15 cellular contexts compared by ENCODE assay signal in genomic region chr17:76444518-76445311, GRCh38. TPM values are rescaled to one million over a fixed set of nuclear protein-coding genes. Genes with fewer than 3 reads are reported as not detected.
A peak's percentile ranks its signal among the peaks of the same experiment; 100 is the strongest.
DNase-seq lines count a peak whose midpoint lies in the region; ATAC-seq and TF ChIP-seq lines count a peak whose summit lies in the region.
"Had no signal": no experiment of that assay in that cellular context is flagged by ENCODE, and none has a peak within 500 bp of the region (broad histone marks: within the 10 kb centered on the region; RNA-seq: fewer than 3 reads in every experiment).

No MANE protein-coding gene starts in this region.

- H3K9me3 ChIP-seq in Caco-2 (no peaks in the 10 kb centered on the region), HEK293 (ENCODE audit: control insufficient read depth, insufficient read depth, low read depth, low read length) (no peaks in the 10 kb centered on the region)
- H3K9me3 ChIP-seq: ascending aorta, lower lobe of right lung had no signal

- no peak for ATAC-seq in HG03342 (IDR thresholded peaks at IDR 0.05; ENCODE audit: unreplicated experiment)
- ATAC-seq: lower lobe of right lung had no signal

- no TSS peak for BruUV-seq in Caco-2 (replicated peaks; lab: Mats Ljungman, UMichigan)

- POLR2A ChIA-PET in Caco-2 (lab: Charles Lee) (interaction anchor here (0.6 kb wide), 1 partner anchor 13 kb away, joined by 3 read pairs; no protein-coding TSS in a partner anchor), HEK293 (lab: Yijun Ruan, JAX) (interaction anchor here (0.6 kb wide), 1 partner anchor 134 kb away, joined by 3 read pairs; no protein-coding TSS in a partner anchor)

- H3K4me3 Mint-ChIP-seq in Caco-2 (ENCODE audit: unreplicated experiment) = no peak overlapping the region
- peak overlapping the region; percentile 26 for H3K4me3 Mint-ChIP-seq in activated naive CD8-positive, alpha-beta T cell treated with anti-CD3 and anti-CD28 coated beads for 36 hours

- H3K4me1 Mint-ChIP-seq in Caco-2 (ENCODE audit: low read depth, unreplicated experiment) = peaks cover 40% of the 10 kb centered on the region
- peaks cover 73% of the 10 kb centered on the region for H3K4me1 Mint-ChIP-seq in activated naive CD8-positive, alpha-beta T cell treated with anti-CD3 and anti-CD28 coated beads for 36 hours

- DNase-seq in Caco-2 (no peak), left kidney (ENCODE audit: low read depth, low spot score) (peak; percentile 4), NOMO-1 treated with DMSO at 0.1 percent for 48 hours (lab: John Stamatoyannopoulos, UW; ENCODE audit: unreplicated experiment) (no peak), NCI-H1092 (lab: John Stamatoyannopoulos, UW) (no peak), H4 (ENCODE audit: low spot score) (no peak)
- DNase-seq in activated naive CD8-positive, alpha-beta T cell treated with anti-CD3 and anti-CD28 coated beads for 36 hours = no peak
- DNase-seq: lower lobe of right lung; NCI-H1436; SHP77; stimulated activated naive CD4-positive, alpha-beta T cell had no signal

- no peak overlapping the region for H3K4me3 ChIP-seq in Caco-2 (ENCODE audit: low read depth, low read length)
- H3K4me3 ChIP-seq in HEK293 (ENCODE audit: low read depth, low read length) = no peak overlapping the region
- H3K4me3 ChIP-seq: ascending aorta, lower lobe of right lung, skin epidermis had no signal

- H3K4me1 ChIP-seq in Caco-2 = peaks cover 32% of the 10 kb centered on the region
- peaks cover 42% of the 10 kb centered on the region for H3K4me1 ChIP-seq in HEK293 (ENCODE audit: control insufficient read depth, insufficient read depth, low read length)

- H3K9me3 Mint-ChIP-seq in Caco-2 (ENCODE audit: unreplicated experiment) = no peaks in the 10 kb centered on the region
- H3K9me3 Mint-ChIP-seq in activated naive CD8-positive, alpha-beta T cell treated with anti-CD3 and anti-CD28 coated beads for 36 hours = no peaks in the 10 kb centered on the region

- intact Hi-C loops in Caco-2 (cut with micrococcal nuclease; ENCODE audit: unreplicated experiment) = loop anchor here (5.0 kb wide), 1 partner anchor 117 kb away; no protein-coding TSS in a partner anchor

- peak overlapping the region; percentile 32 for H3K27ac Mint-ChIP-seq in Caco-2 (ENCODE audit: unreplicated experiment)
- no peak overlapping the region for H3K27ac Mint-ChIP-seq in activated naive CD8-positive, alpha-beta T cell treated with anti-CD3 and anti-CD28 coated beads for 36 hours

- CTCF ChIA-PET in Caco-2 (lab: Charles Lee) (interaction anchor here (0.7 kb wide), 2 partner anchors 9 to 33 kb away, joined by 3 read pairs; no protein-coding TSS in a partner anchor), HEK293 (lab: Yijun Ruan, JAX) (interaction anchor here (0.6 to 3.1 kb wide), 9 partner anchors 8 to 312 kb away, joined by 3 to 12 read pairs (median 3); no protein-coding TSS in a partner anchor)

- H3K36me3 Mint-ChIP-seq in Caco-2 (ENCODE audit: insufficient read depth, unreplicated experiment) = peaks cover 7% of the 10 kb centered on the region
- peaks cover 13% of the 10 kb centered on the region for H3K36me3 Mint-ChIP-seq in activated naive CD8-positive, alpha-beta T cell treated with anti-CD3 and anti-CD28 coated beads for 36 hours

- H3K36me3 ChIP-seq in Caco-2 (ENCODE audit: control insufficient read depth, insufficient read depth, low read length) (no peaks in the 10 kb centered on the region; the same call in 1 of the 2 replicates), HEK293 (ENCODE audit: control insufficient read depth in 2 of 2, insufficient read depth in 1 of 2, low read length in 2 of 2) (no peaks in the 10 kb centered on the region)
- H3K36me3 ChIP-seq: ascending aorta, lower lobe of right lung had no signal

- no peaks in the 10 kb centered on the region for H3K27me3 Mint-ChIP-seq in Caco-2 (ENCODE audit: insufficient read depth, unreplicated experiment)
- H3K27me3 Mint-ChIP-seq in activated naive CD8-positive, alpha-beta T cell treated with anti-CD3 and anti-CD28 coated beads for 36 hours = no peaks in the 10 kb centered on the region

- TF ChIP-seq CTCF in Caco-2 (IDR thresholded peaks at IDR 0.05; ENCODE audit: insufficient read depth in 1 of 2, low read depth in 1 of 2, low read length in 1 of 2, severe bottlenecking in 1 of 2, unreplicated experiment in 1 of 2) (no peak), HEK293 (tag by site-specific recombination; IDR thresholded peaks at IDR 0.05) (no peak)

- H3K27ac ChIP-seq in HEK293 (ENCODE audit: extremely low read depth, low read depth, low read length) = no peak overlapping the region
- H3K27ac ChIP-seq: ascending aorta, lower lobe of right lung, skin epidermis had no signal

- no peaks in the 10 kb centered on the region for H3K27me3 ChIP-seq in Caco-2 (replicated peaks; ENCODE audit: control insufficient read depth, insufficient read depth, low read length)
- H3K27me3 ChIP-seq: ascending aorta had no signal

TF ChIP-seq in HEK293, 187 proteins besides CTCF, POLR2A, EP300 and RAD21 (continues in another document):
- TF ChIP-seq YY1 (tag by site-specific recombination; IDR thresholded peaks at IDR 0.05) (no peak), ZNF549 (tag by site-specific recombination; IDR thresholded peaks at IDR 0.05) (no peak), ZNF174 (tag by site-specific recombination; IDR thresholded peaks at IDR 0.05) (no peak), WT1 (tag by site-specific recombination; IDR thresholded peaks at IDR 0.05) (no peak), ZNF175 (tag by site-specific recombination; IDR thresholded peaks at IDR 0.05) (no peak), ZXDB (tag by site-specific recombination; IDR thresholded peaks at IDR 0.05) (no peak), ZNF426 (tag by site-specific recombination; IDR thresholded peaks at IDR 0.05) (no peak), ZNF571 (tag by site-specific recombination; IDR thresholded peaks at IDR 0.05) (no peak), MZF1 (tag by site-specific recombination; IDR thresholded peaks at IDR 0.05; ENCODE audit: borderline replicate concordance) (no peak), ZNF600 (tag by site-specific recombination; IDR thresholded peaks at IDR 0.05) (no peak), ZNF248 (tag by site-specific recombination; IDR thresholded peaks at IDR 0.05) (no peak), ZNF843 (tag by site-specific recombination; IDR thresholded peaks at IDR 0.05) (no peak), ZNF585B (tag by site-specific recombination; IDR thresholded peaks at IDR 0.05) (no peak), ATF2 (tag by site-specific recombination; IDR thresholded peaks at IDR 0.05; ENCODE audit: low read depth) (peak; percentile 94), KLF9 (tag by site-specific recombination; IDR thresholded peaks at IDR 0.05; ENCODE audit: low read depth) (0 out of 2 replicates have a peak, but pooled peaks have one; percentile 6), ZNF362 (tag by site-specific recombination; IDR thresholded peaks at IDR 0.05) (0 out of 2 replicates have a peak, but pooled peaks have one; percentile 50), ZNF138 (tag by site-specific recombination; IDR thresholded peaks at IDR 0.05; ENCODE audit: borderline replicate concordance) (no peak), ZNF223 (tag by site-specific recombination; IDR thresholded peaks at IDR 0.05) (no peak), ZBTB26 (tag by site-specific recombination; optimal IDR thresholded peaks at IDR 0.05) (no peak), BCL11B (tag by site-specific recombination; IDR thresholded peaks at IDR 0.05; ENCODE audit: low read depth) (no peak)

RNA-seq across cellular contexts. Expression of gene UBE2O, which starts 8.2 kb away (rescaled TPM):
- 37.6 and 39.2 TPM in 2 replicates for total RNA-seq in Caco-2 (2022)
- 10 to 100 TPM; 37.7 to 38.4 TPM for total RNA-seq in activated naive CD8-positive, alpha-beta T cell treated with anti-CD3 and anti-CD28 coated beads for 36 hours
- total RNA-seq in H4 (2014; rRNA removed; shearing (Covaris generic)) = 14.7 and 16.2 TPM in 2 replicates

RNA-seq across cellular contexts. Expression of gene AANAT, which starts 22.7 kb away (rescaled TPM):
- not detected in 2 replicates for total RNA-seq in Caco-2 (2022)
- total RNA-seq in activated naive CD8-positive, alpha-beta T cell treated with anti-CD3 and anti-CD28 coated beads for 36 hours = under 1 TPM in 1 of 2 experiments, not detected in 1; 0.36 TPM
- total RNA-seq in H4 (2014; rRNA removed; shearing (Covaris generic)) = not detected in 2 replicates
- total RNA-seq: ascending aorta, fibroblast of lung, lower lobe of right lung had no signal

RNA-seq across cellular contexts. Expression of gene RHBDF2, which starts 56.5 kb away (rescaled TPM):
- 33.8 and 37.2 TPM in 2 replicates for total RNA-seq in Caco-2 (2022)
- 10 to 100 TPM; 20.7 to 22.2 TPM for total RNA-seq in activated naive CD8-positive, alpha-beta T cell treated with anti-CD3 and anti-CD28 coated beads for 36 hours
- 9.0 and 17.4 TPM in 2 replicates for total RNA-seq in H4 (2014; rRNA removed; shearing (Covaris generic))
